8 cellular contexts compared by ENCODE assay signal in genomic region chr6:42050897-42051653, GRCh38. TPM values are rescaled to one million over a fixed set of nuclear protein-coding genes. Genes with fewer than 3 reads are reported as not detected.
DNase-seq lines count a peak whose midpoint lies in the region; ATAC-seq, FAIRE-seq and TF ChIP-seq lines count a peak whose summit lies in the region.

No MANE protein-coding gene starts in this region.

- no peak for TF ChIP-seq POLR2A in GM12891 (IDR thresholded peaks at IDR 0.05; ENCODE audit: low read depth, low read length)

- FAIRE-seq in GM12891 (lab: Jason Lieb, UNC) = no peak

- H3K4me3 ChIP-seq in SJCRH30 = peak overlapping the region; percentile 91
- H3K4me3 ChIP-seq in fibroblast of the aortic adventitia (ENCODE audit: low read depth, low read length) = peak overlapping the region; percentile 87
- H3K4me3 ChIP-seq in retinal pigment epithelial cell (ENCODE audit: low read length) = peak overlapping the region; percentile 94

- ATAC-seq in HG03342 (IDR thresholded peaks at IDR 0.05; ENCODE audit: unreplicated experiment) = no peak

- TF ChIP-seq CTCF in fibroblast of the aortic adventitia (IDR thresholded peaks at IDR 0.05; ENCODE audit: insufficient read depth, low read length) (no peak), retinal pigment epithelial cell (conservative IDR thresholded peaks at IDR 0.05; ENCODE audit: low read depth, low read length) (no peak)

- H3K27ac ChIP-seq in SJCRH30 = peak overlapping the region; percentile 92

- peaks cover 19% of the 10 kb centered on the region for H3K4me1 ChIP-seq in SJCRH30

- H3K36me3 ChIP-seq in SJCRH30 = peaks cover 14% of the 10 kb centered on the region; the same call in 1 of the 2 replicates

- DNase-seq in GM12891 (ENCODE audit: insufficient read length, low spot score) (no peak), SJCRH30 (no peak), fibroblast of the aortic adventitia (ENCODE audit: low read depth) (no peak), retinal pigment epithelial cell (ENCODE audit: low read depth) (no peak), mucosa of gallbladder (ENCODE audit: low spot score) (no peak)
- DNase-seq in stimulated activated CD4-positive, alpha-beta T cell treated with anti-CD3 and anti-CD28 coated beads, Interleukin-4, amount 100 ng/mL, for 1 hour = no peak
- DNase-seq in stimulated activated CD4-positive, alpha-beta T cell treated with anti-CD3 and anti-CD28 coated beads, Interleukin-4, amount 100 ng/mL, for 4 hours = no peak

- H3K27me3 ChIP-seq in SJCRH30 = no peaks in the 10 kb centered on the region

- no peaks in the 10 kb centered on the region for H3K9me3 ChIP-seq in SJCRH30 (replicated peaks)

TF ChIP-seq in GM12891, 5 proteins besides CTCF, POLR2A, EP300 and RAD21:
- TF ChIP-seq SPI1 (IDR thresholded peaks at IDR 0.05; ENCODE audit: low read depth, low read length) (no peak), POLR2AphosphoS5 (IDR thresholded peaks at IDR 0.05; ENCODE audit: low read depth, low read length) (0 out of 2 replicates have a peak, but pooled peaks have one; percentile 9)

RNA-seq across cellular contexts. Expression of gene TAF8, which starts 0.8 kb away (rescaled TPM):
- 9.4 TPM for polyA plus RNA-seq in GM12891 (2012; ENCODE audit: low read depth, missing spikeins)
- total RNA-seq in SJCRH30 (2014; rRNA removed; shearing (Covaris generic)) = 37.0 and 43.1 TPM in 2 replicates
- total RNA-seq in fibroblast of the aortic adventitia (ENCODE audit: low replicate concordance) (10.5 and 11.9 TPM in 2 replicates), mucosa of gallbladder (26.3 TPM)
